15 cellular contexts compared by ENCODE assay signal in the genomic region with DNA sequence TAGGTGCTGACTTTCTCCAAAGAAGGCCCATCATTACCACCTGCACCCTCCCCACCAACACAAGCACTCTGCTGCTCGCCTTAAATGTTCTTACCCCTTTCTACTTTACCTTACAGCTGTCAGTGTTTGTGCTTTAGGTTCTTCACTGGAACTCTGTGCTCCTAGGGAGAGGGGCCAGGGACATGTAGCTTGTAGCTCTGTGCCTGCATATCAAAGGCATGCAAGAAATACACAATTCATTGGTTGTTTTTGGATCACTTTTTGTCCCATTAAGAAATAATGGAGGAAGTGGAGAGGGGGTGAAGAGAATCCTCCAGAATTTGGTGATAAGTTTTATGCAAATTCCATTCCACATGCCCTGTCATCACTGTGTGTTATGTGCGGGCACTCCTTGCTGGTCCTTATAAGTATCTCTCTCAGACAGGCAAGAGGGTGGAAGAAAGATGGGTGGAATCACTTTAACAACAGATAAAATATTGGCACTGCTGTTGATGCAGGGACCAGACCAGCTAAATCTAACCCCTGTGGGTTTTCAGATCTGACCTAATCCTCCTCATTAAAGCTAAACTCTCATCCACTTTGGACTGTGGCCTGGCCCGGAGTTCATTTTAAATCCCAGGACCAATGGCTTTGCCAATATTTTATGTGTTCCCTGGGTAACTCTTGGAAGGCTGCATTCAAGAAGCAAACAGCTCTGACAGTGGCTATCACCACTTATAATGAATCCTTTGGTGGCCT.
"Had no signal": no experiment of that assay in that cellular context is flagged by ENCODE, and none has a peak within 500 bp of the region (broad histone marks: within the 10 kb centered on the region; RNA-seq: fewer than 3 reads in every experiment).

No MANE protein-coding gene starts in this region.

- H3K27ac ChIP-seq: breast epithelium, skin epidermis had no signal

- H3K27me3 ChIP-seq: breast epithelium had no signal

- H3K9me3 ChIP-seq: breast epithelium had no signal

- H3K36me3 Mint-ChIP-seq: activated naive CD8-positive, alpha-beta T cell treated with anti-CD3 and anti-CD28 coated beads for 36 hours; naive thymus-derived CD4-positive, alpha-beta T cell had no signal

- H3K4me1 Mint-ChIP-seq: activated naive CD8-positive, alpha-beta T cell treated with anti-CD3 and anti-CD28 coated beads for 36 hours; naive thymus-derived CD4-positive, alpha-beta T cell; stimulated activated naive CD8-positive, alpha-beta T cell treated with anti-CD3 and anti-CD28 coated beads, Interleukin-15, amount 100 ng/mL, for 72 hours had no signal

- H3K27me3 Mint-ChIP-seq: activated naive CD8-positive, alpha-beta T cell treated with anti-CD3 and anti-CD28 coated beads for 36 hours; stimulated activated naive CD8-positive, alpha-beta T cell treated with anti-CD3 and anti-CD28 coated beads, Interleukin-15, amount 100 ng/mL, for 72 hours had no signal

- H3K9me3 Mint-ChIP-seq: activated CD8-positive, alpha-beta T cell treated with anti-CD3 and anti-CD28 coated beads for 36 hours; activated naive CD8-positive, alpha-beta T cell treated with anti-CD3 and anti-CD28 coated beads for 36 hours; activated T-cell treated with anti-CD3 and anti-CD28 coated beads, Interleukin-2, amount 50 U/mL, for 72 hours; stimulated activated naive CD8-positive, alpha-beta T cell treated with anti-CD3 and anti-CD28 coated beads, Interleukin-15, amount 100 ng/mL, for 72 hours had no signal

- DNase-seq: activated CD4-positive, alpha-beta T cell treated with anti-CD3 and anti-CD28 coated beads for 4 hours; activated CD8-positive, alpha-beta memory T cell treated with anti-CD3 and anti-CD28 coated beads, Interleukin-2, amount 50 U/mL, for 4 hours; activated CD8-positive, alpha-beta T cell treated with anti-CD3 and anti-CD28 coated beads for 36 hours; activated gamma-delta T cell treated with Interleukin-2 at 50 U/mL for 16 hours; activated naive CD8-positive, alpha-beta T cell treated with anti-CD3 and anti-CD28 coated beads for 36 hours; activated T-cell treated with anti-CD3 and anti-CD28 coated beads, Interleukin-2, amount 50 U/mL, for 72 hours; hypothalamus; mammary epithelial cell; naive thymus-derived CD4-positive, alpha-beta T cell; occipital lobe; stimulated activated CD4-positive, alpha-beta T cell treated with anti-CD3 and anti-CD28 coated beads, Interleukin-4, amount 100 ng/mL, for 4 hours; stimulated activated naive CD8-positive, alpha-beta T cell treated with anti-CD3 and anti-CD28 coated beads, Interleukin-15, amount 100 ng/mL, for 72 hours; T-helper 9 cell had no signal

- ATAC-seq: activated CD8-positive, alpha-beta T cell treated with anti-CD3 and anti-CD28 coated beads for 36 hours; activated T-cell treated with anti-CD3 and anti-CD28 coated beads, Interleukin-2, amount 50 U/mL, for 72 hours; naive thymus-derived CD4-positive, alpha-beta T cell; stimulated activated naive CD8-positive, alpha-beta T cell treated with anti-CD3 and anti-CD28 coated beads, Interleukin-15, amount 100 ng/mL, for 72 hours had no signal

- H3K27ac Mint-ChIP-seq: activated CD8-positive, alpha-beta T cell treated with anti-CD3 and anti-CD28 coated beads for 36 hours; activated naive CD8-positive, alpha-beta T cell treated with anti-CD3 and anti-CD28 coated beads for 36 hours; activated T-cell treated with anti-CD3 and anti-CD28 coated beads, Interleukin-2, amount 50 U/mL, for 72 hours; naive thymus-derived CD4-positive, alpha-beta T cell; stimulated activated naive CD8-positive, alpha-beta T cell treated with anti-CD3 and anti-CD28 coated beads, Interleukin-15, amount 100 ng/mL, for 72 hours had no signal

- H3K4me3 Mint-ChIP-seq: activated CD8-positive, alpha-beta T cell treated with anti-CD3 and anti-CD28 coated beads for 36 hours; activated naive CD8-positive, alpha-beta T cell treated with anti-CD3 and anti-CD28 coated beads for 36 hours; activated T-cell treated with anti-CD3 and anti-CD28 coated beads, Interleukin-2, amount 50 U/mL, for 72 hours; naive thymus-derived CD4-positive, alpha-beta T cell; stimulated activated naive CD8-positive, alpha-beta T cell treated with anti-CD3 and anti-CD28 coated beads, Interleukin-15, amount 100 ng/mL, for 72 hours had no signal

- H3K4me3 ChIP-seq: breast epithelium, skin epidermis had no signal

- H3K4me1 ChIP-seq: breast epithelium had no signal

- H3K36me3 ChIP-seq: breast epithelium had no signal
